In genomic region chr12:59808317-59808910, GRCh38 we compare ENCODE assay signal across 8 cellular contexts.
DNase-seq lines count a peak whose midpoint lies in the region; ATAC-seq, FAIRE-seq and TF ChIP-seq lines count a peak whose summit lies in the region.

No MANE protein-coding gene starts in this region.

- intact Hi-C loops in stomach (cut with DNase I; ENCODE audit: low total_unique reads), result no loop called here

- H3K9me3 Mint-ChIP-seq in astrocyte (ENCODE audit: unreplicated experiment), result no peaks in the 10 kb centered on the region

- no peak overlapping the region for H3K4me3 Mint-ChIP-seq in astrocyte (ENCODE audit: unreplicated experiment)

- no peaks in the 10 kb centered on the region for H3K79me2 ChIP-seq in astrocyte (ENCODE audit: insufficient read depth, low read length)

- H3K27me3 ChIP-seq in BE2C (no peaks in the 10 kb centered on the region), astrocyte (ENCODE audit: insufficient read depth, low read length) (no peaks in the 10 kb centered on the region), stomach (no peaks in the 10 kb centered on the region)

- H3K4me1 ChIP-seq in BE2C (no peaks in the 10 kb centered on the region; the same call in 1 of the 2 replicates), astrocyte (ENCODE audit: insufficient read depth, low read length) (no peaks in the 10 kb centered on the region), stomach (no peaks in the 10 kb centered on the region)

- H4K20me1 ChIP-seq in astrocyte (ENCODE audit: insufficient read depth, low read length), result no peaks in the 10 kb centered on the region

- H3K9ac ChIP-seq in astrocyte (ENCODE audit: low read length), result no peak overlapping the region

- H3K27me3 Mint-ChIP-seq in astrocyte (ENCODE audit: low read depth, unreplicated experiment), result no peaks in the 10 kb centered on the region

- no peaks in the 10 kb centered on the region for H3K36me3 ChIP-seq in BE2C
- no peaks in the 10 kb centered on the region for H3K36me3 ChIP-seq in astrocyte (ENCODE audit: insufficient read depth, low read length)
- H3K36me3 ChIP-seq in stomach, result no peaks in the 10 kb centered on the region

- H3K27ac Mint-ChIP-seq in astrocyte (ENCODE audit: unreplicated experiment), result no peak overlapping the region

- no peak for DNase-seq in BE2C
- peak; percentile 13 for DNase-seq in NCI-H1694 treated with DMSO at 0.1 percent for 48 hours (lab: John Stamatoyannopoulos, UW)
- DNase-seq in astrocyte (ENCODE audit: low read depth), result peak; percentile 16
- DNase-seq in iPS-NIHi11 (ENCODE audit: low spot score), result peak; percentile 46
- no peak for DNase-seq in stomach
- no peak for DNase-seq in islet precursor cell

- TF ChIP-seq EP300 in stomach (IDR thresholded peaks at IDR 0.05), result no peak

- WGBS in stomach, 5 donors, result 9 to 16% (median 13%) methylated on average over 3 of the region's 3 CpGs

- H3K27ac ChIP-seq in astrocyte (ENCODE audit: low read depth, low read length) (no peak overlapping the region), stomach (no peak overlapping the region)

- H3K36me3 Mint-ChIP-seq in astrocyte (ENCODE audit: low read depth, unreplicated experiment), result no peaks in the 10 kb centered on the region

- FAIRE-seq in astrocyte (lab: Jason Lieb, UNC), result no peak

- ATAC-seq in GM18502 (IDR thresholded peaks at IDR 0.05; ENCODE audit: poor library complexity, unreplicated experiment) (peak; percentile 94), HG02798 (IDR thresholded peaks at IDR 0.05; ENCODE audit: poor library complexity, unreplicated experiment) (peak; percentile 88)

- H3K4me3 ChIP-seq in BE2C (ENCODE audit: low read depth, low read length), result no peak overlapping the region
- no peak overlapping the region for H3K4me3 ChIP-seq in astrocyte (ENCODE audit: insufficient read depth, low read depth, low read length)
- H3K4me3 ChIP-seq in stomach, result no peak overlapping the region

- no peaks in the 10 kb centered on the region for H3K9me3 ChIP-seq in BE2C
- H3K9me3 ChIP-seq in astrocyte (ENCODE audit: insufficient read depth, low read depth, low read length), result no peaks in the 10 kb centered on the region
- H3K9me3 ChIP-seq in stomach, result no peaks in the 10 kb centered on the region

- no peak overlapping the region for H3K4me2 ChIP-seq in astrocyte (ENCODE audit: low read length)

- TF ChIP-seq CTCF in BE2C (IDR thresholded peaks at IDR 0.05; ENCODE audit: low read depth, low read length) (peak; percentile 76), astrocyte (IDR thresholded peaks at IDR 0.05; ENCODE audit: insufficient read depth, low read depth, low read length) (peak; percentile 80), stomach (IDR thresholded peaks at IDR 0.05) (peak in 5 of 7 experiments; percentile 41 to 69 (median 62))

- peaks cover 3% of the 10 kb centered on the region for H3K4me1 Mint-ChIP-seq in astrocyte (ENCODE audit: low read depth, unreplicated experiment)

- no peak overlapping the region for H2AFZ ChIP-seq in astrocyte (ENCODE audit: low read depth, low read length)

- TF ChIP-seq POLR2A in stomach (IDR thresholded peaks at IDR 0.05), result no peak

Comparison
In these comparisons a context has a peak if more than half of its experiments do, and no peak if none do; other contexts are left out.
1. DNase-seq: peak in NCI-H1694 treated with DMSO at 0.1 percent for 48 hours (single experiment), astrocyte (single experiment) and iPS-NIHi11 (single experiment); none in BE2C (single experiment), stomach (single experiment) and islet precursor cell (single experiment).
2. Peak in every context shown above with its lines, with median percentiles within 50 percentile points of each other: CTCF ChIP-seq.